ENCODE assay signal across 21 cellular contexts in the genomic region with DNA sequence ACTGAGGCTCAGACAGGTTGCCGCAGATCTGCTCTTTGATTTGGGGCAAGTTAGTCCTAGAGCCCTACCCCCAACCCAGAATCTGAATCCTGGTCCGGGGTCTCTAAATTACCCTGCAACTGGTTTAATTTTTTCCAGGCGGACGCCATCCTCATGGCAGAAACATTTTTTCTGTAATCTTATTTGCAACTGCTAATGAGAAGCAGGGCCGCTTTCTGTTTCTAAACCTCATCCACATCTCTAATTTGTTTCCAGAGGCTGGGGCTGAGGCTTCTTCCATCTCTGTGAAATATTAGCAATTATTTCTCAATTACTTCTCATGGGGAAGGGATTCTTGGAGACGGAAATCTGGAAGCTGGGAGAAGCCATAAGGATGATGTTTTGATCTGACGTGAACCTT.
A peak's percentile ranks its signal among the peaks of the same experiment; 100 is the strongest.
DNase-seq lines count a peak whose midpoint lies in the region; ATAC-seq, FAIRE-seq and TF ChIP-seq lines count a peak whose summit lies in the region.
"Had no signal": no experiment of that assay in that cellular context is flagged by ENCODE, and none has a peak within 500 bp of the region (broad histone marks: within the 10 kb centered on the region; RNA-seq: fewer than 3 reads in every experiment).

No MANE protein-coding gene starts in this region.

- H3K9me3 ChIP-seq in GM23248 (ENCODE audit: low read depth) (no peaks in the 10 kb centered on the region), muscle layer of colon (ENCODE audit: low read length) (no peaks in the 10 kb centered on the region), SJCRH30 (replicated peaks) (no peaks in the 10 kb centered on the region)

- H3K9me3 Mint-ChIP-seq in brain, result peaks cover 3 to 12% (median 8%) of the 10 kb centered on the region in 5 experiments
- H3K9me3 Mint-ChIP-seq in activated CD8-positive, alpha-beta T cell treated with anti-CD3 and anti-CD28 coated beads, Interleukin-2, amount 10 ng/mL, durations not matched to agents 7 days and 5 days (ENCODE audit: insufficient read depth), result no peaks in the 10 kb centered on the region

- no peaks in the 10 kb centered on the region for H3K9me2 ChIP-seq in GM23248 (ENCODE audit: insufficient read depth)

- H3K27ac ChIP-seq in GM23248, result no peak overlapping the region
- peak overlapping the region; percentile 16 for H3K27ac ChIP-seq in muscle layer of colon (ENCODE audit: low read depth, low read length)
- peak overlapping the region; percentile 54 for H3K27ac ChIP-seq in rectal smooth muscle tissue (ENCODE audit: low read depth, low read length)
- no peak overlapping the region for H3K27ac ChIP-seq in SJCRH30

- no peak for TF ChIP-seq POLR2A in GM12892 (IDR thresholded peaks at IDR 0.05; ENCODE audit: low read depth, low read length)

- peaks cover 4% of the 10 kb centered on the region for H3K36me3 Mint-ChIP-seq in brain
- no peaks in the 10 kb centered on the region for H3K36me3 Mint-ChIP-seq in activated CD8-positive, alpha-beta T cell treated with anti-CD3 and anti-CD28 coated beads, Interleukin-2, amount 10 ng/mL, durations not matched to agents 7 days and 5 days (ENCODE audit: low read depth)

- WGBS in GM23248 (ENCODE audit: low coverage in 1 of 2, low lambda C conversion rate in 2 of 2, missing lambda C conversion rate in 2 of 2), 2 experiments, result 58 to 60% methylated on average over 7 of the region's 7 CpGs

- H3K27me3 Mint-ChIP-seq in brain, result peaks cover 3% of the 10 kb centered on the region
- no peaks in the 10 kb centered on the region for H3K27me3 Mint-ChIP-seq in activated CD8-positive, alpha-beta T cell treated with anti-CD3 and anti-CD28 coated beads, Interleukin-2, amount 10 ng/mL, durations not matched to agents 7 days and 5 days (ENCODE audit: low read depth)

- H4K20me1 ChIP-seq in GM23248 (ENCODE audit: insufficient read depth), result no peaks in the 10 kb centered on the region

- H3K4me3 ChIP-seq in GM23248 (no peak overlapping the region), muscle layer of colon (ENCODE audit: low read depth in 1 of 2, low read length in 2 of 2) (no peak overlapping the region), rectal smooth muscle tissue (ENCODE audit: low read length) (no peak overlapping the region), SJCRH30 (no peak overlapping the region)
- H3K4me3 ChIP-seq: GM12878 had no signal

- H3K4me1 Mint-ChIP-seq in brain, result peaks cover 75% of the 10 kb centered on the region
- H3K4me1 Mint-ChIP-seq in activated CD8-positive, alpha-beta T cell treated with anti-CD3 and anti-CD28 coated beads, Interleukin-2, amount 10 ng/mL, durations not matched to agents 7 days and 5 days (ENCODE audit: low read depth), result peaks cover 7% of the 10 kb centered on the region

- DNase-seq in GM23248, result no peak
- DNase-seq in GM12892 (ENCODE audit: insufficient read length), result no peak
- no peak for DNase-seq in SJCRH30
- no peak for DNase-seq in AG20443 (ENCODE audit: low spot score)
- DNase-seq in activated CD8-positive, alpha-beta T cell treated with anti-CD3 and anti-CD28 coated beads, Interleukin-2, amount 10 ng/mL, durations not matched to agents 7 days and 5 days, result no peak
- DNase-seq: C1 segment of cervical spinal cord; DND-41; GDM1; H7; KG1; NCI-H1417 treated with DMSO at 0.1 percent for 48 hours; NCI-H1930; NCI-H446 treated with DMSO at 0.1 percent for 48 hours; NK-92 treated with Interleukin-12 subunit alpha and Interleukin-12 subunit beta, amount 100 ng/mL, for 24 hours had no signal

- H3K36me3 ChIP-seq in GM23248 (ENCODE audit: low read depth) (no peaks in the 10 kb centered on the region), muscle layer of colon (ENCODE audit: insufficient read depth, low read length) (no peaks in the 10 kb centered on the region), rectal smooth muscle tissue (ENCODE audit: control insufficient read depth, insufficient read depth, low read length) (no peaks in the 10 kb centered on the region), SJCRH30 (no peaks in the 10 kb centered on the region)

- ATAC-seq in activated CD8-positive, alpha-beta T cell treated with anti-CD3 and anti-CD28 coated beads, Interleukin-2, amount 10 ng/mL, durations not matched to agents 7 days and 5 days, result no peak
- ATAC-seq: GM12878, HepG2 had no signal

- H3K9ac ChIP-seq in GM23248, result no peak overlapping the region
- no peak overlapping the region for H3K9ac ChIP-seq in muscle layer of colon (ENCODE audit: low read length)
- H3K9ac ChIP-seq in rectal smooth muscle tissue (ENCODE audit: low read length), result no peak overlapping the region

- no peaks in the 10 kb centered on the region for H3K79me2 ChIP-seq in GM23248 (ENCODE audit: insufficient read depth)

- H3K27me3 ChIP-seq in GM23248 (replicated peaks; ENCODE audit: insufficient read depth), result no peaks in the 10 kb centered on the region
- no peaks in the 10 kb centered on the region for H3K27me3 ChIP-seq in muscle layer of colon (ENCODE audit: control insufficient read depth in 1 of 2, insufficient read depth in 2 of 2, low read length in 2 of 2)
- no peaks in the 10 kb centered on the region for H3K27me3 ChIP-seq in rectal smooth muscle tissue (ENCODE audit: control insufficient read depth, insufficient read depth, low read length)
- H3K27me3 ChIP-seq in SJCRH30, result no peaks in the 10 kb centered on the region

- no peak for TF ChIP-seq CTCF in brain (conservative IDR thresholded peaks at IDR 0.05)

- H3F3A ChIP-seq in GM23248 (ENCODE audit: insufficient read depth), result no peaks in the 10 kb centered on the region

- POLR2A ChIA-PET in activated CD8-positive, alpha-beta T cell treated with anti-CD3 and anti-CD28 coated beads, Interleukin-2, amount 10 ng/mL, durations not matched to agents 7 days and 5 days (lab: Charles Lee), result no interaction called here

- H3K4me1 ChIP-seq in GM23248 (ENCODE audit: insufficient read depth) (no peaks in the 10 kb centered on the region), muscle layer of colon (ENCODE audit: insufficient read depth, low read length) (peaks cover 16% of the 10 kb centered on the region), rectal smooth muscle tissue (ENCODE audit: control insufficient read depth, insufficient read depth, low read length) (peaks cover 19% of the 10 kb centered on the region), SJCRH30 (peaks cover 14% of the 10 kb centered on the region)

- H3K4me3 Mint-ChIP-seq in brain, result peak overlapping the region in 1 of 5 experiments; percentile 15
- H3K4me3 Mint-ChIP-seq in activated CD8-positive, alpha-beta T cell treated with anti-CD3 and anti-CD28 coated beads, Interleukin-2, amount 10 ng/mL, durations not matched to agents 7 days and 5 days, result no peak overlapping the region

- peak overlapping the region; percentile 45; the same call in 1 of the 2 replicates for H2AFZ ChIP-seq in GM23248

- FAIRE-seq in GM12892 (lab: Jason Lieb, UNC), result no peak
- FAIRE-seq: A204.1, GM18507, HepG2 had no signal

- no peak overlapping the region for H3K4me2 ChIP-seq in GM23248 (ENCODE audit: unreplicated experiment)

- peak overlapping the region in 4 of 5 experiments; percentile 6 to 98 (median 80) for H3K27ac Mint-ChIP-seq in brain
- H3K27ac Mint-ChIP-seq in activated CD8-positive, alpha-beta T cell treated with anti-CD3 and anti-CD28 coated beads, Interleukin-2, amount 10 ng/mL, durations not matched to agents 7 days and 5 days, result no peak overlapping the region

- CTCF ChIA-PET in activated CD8-positive, alpha-beta T cell treated with anti-CD3 and anti-CD28 coated beads, Interleukin-2, amount 10 ng/mL, durations not matched to agents 7 days and 5 days (lab: Charles Lee), result no interaction called here

- in situ Hi-C loops in GM23248 (cut with MboI), result no loop called here

Comparison
In these comparisons a context has a peak if more than half of its experiments do, and no peak if none do; other contexts are left out.
1. H3K27ac ChIP-seq: peak in muscle layer of colon (single experiment) and rectal smooth muscle tissue (single experiment); none in GM23248 (single experiment) and SJCRH30 (single experiment).